In genomic region chr12:52691076-52691764, GRCh38 we compare ENCODE assay signal across 8 cellular contexts. TPM values are rescaled to one million over a fixed set of nuclear protein-coding genes. Genes with fewer than 3 reads are reported as not detected.
DNase-seq lines count a peak whose midpoint lies in the region; ATAC-seq and TF ChIP-seq lines count a peak whose summit lies in the region.

No MANE protein-coding gene starts in this region.

- H3K36me3 ChIP-seq in gastroesophageal sphincter (no peaks in the 10 kb centered on the region), tibial nerve (no peaks in the 10 kb centered on the region)

- H3K4me3 ChIP-seq in gastroesophageal sphincter, result peak overlapping the region in 1 of 2 donors; percentile 42
- peak overlapping the region in 2 of 4 donors; percentile 24 to 28 for H3K4me3 ChIP-seq in tibial nerve

- TF ChIP-seq EP300 in gastroesophageal sphincter (IDR thresholded peaks at IDR 0.05), result no peak
- TF ChIP-seq EP300 in tibial nerve (IDR thresholded peaks at IDR 0.05), result no peak

- TF ChIP-seq CTCF in gastroesophageal sphincter (IDR thresholded peaks at IDR 0.05) (no peak), tibial nerve (IDR thresholded peaks at IDR 0.05) (no peak), GM13977 (IDR thresholded peaks at IDR 0.05; ENCODE audit: extremely low read depth, insufficient read depth, missing control alignments) (no peak)

- no peaks in the 10 kb centered on the region for H3K9me3 ChIP-seq in gastroesophageal sphincter
- no peaks in the 10 kb centered on the region for H3K9me3 ChIP-seq in tibial nerve

- in situ Hi-C loops in GM13977 (cut with MboI; ENCODE audit: low pct_unique_long_range_greater_than_20kb, low sequenced_read_pairs, unreplicated experiment), result no loop called here

- ATAC-seq in gastroesophageal sphincter, result peak; percentile 29
- no peak for ATAC-seq in HG02973 (IDR thresholded peaks at IDR 0.05; ENCODE audit: unreplicated experiment)

- TF ChIP-seq POLR2A in gastroesophageal sphincter (IDR thresholded peaks at IDR 0.05), result no peak
- no peak for TF ChIP-seq POLR2A in tibial nerve (IDR thresholded peaks at IDR 0.05)

- peaks cover 63% of the 10 kb centered on the region for H3K27me3 ChIP-seq in gastroesophageal sphincter
- peaks cover 0 to 66% of the 10 kb centered on the region in 2 donors for H3K27me3 ChIP-seq in tibial nerve

- H3K27ac ChIP-seq in gastroesophageal sphincter (no peak overlapping the region), tibial nerve (no peak overlapping the region)

- H3K4me1 ChIP-seq in gastroesophageal sphincter (peaks cover 0 to 19% (median 9%) of the 10 kb centered on the region in 3 donors), tibial nerve (peaks cover 0 to 13% (median 3%) of the 10 kb centered on the region in 4 donors)

- 5 to 9% methylated on average over 7 to 22 of the region's 45 CpGs for WGBS in gastroesophageal sphincter (ENCODE audit: low coverage in 1 of 2), 2 donors
- WGBS in tibial nerve, 2 donors, result 6 to 8% methylated on average over 42 to 45 of the region's 45 CpGs

- peak; percentile 42 for DNase-seq in NCI-H146 (lab: John Stamatoyannopoulos, UW)
- DNase-seq in activated CD8-positive, alpha-beta memory T cell treated with anti-CD3 and anti-CD28 coated beads for 1 hour (ENCODE audit: extremely low read depth in 1 of 2, low read depth in 1 of 2), result peak; percentile 14 to 39
- DNase-seq in retina, result peak; percentile 69
- no peak for DNase-seq in tibial nerve (ENCODE audit: low spot score in 2 of 2)
- no peak for DNase-seq in EL
- DNase-seq in GM13977 (ENCODE audit: low spot score), result no peak

RNA-seq across cellular contexts. Expression of gene KRT1, which starts 11.0 kb away (rescaled TPM):
- total RNA-seq in gastroesophageal sphincter (not detected), tibial nerve (not detected)

RNA-seq across cellular contexts. Expression of gene KRT77, which starts 12.1 kb away (rescaled TPM):
- total RNA-seq in gastroesophageal sphincter, result not detected
- not detected for total RNA-seq in tibial nerve

RNA-seq across cellular contexts. Expression of gene KRT2, which starts 39.2 kb away (rescaled TPM):
- total RNA-seq in gastroesophageal sphincter (not detected), tibial nerve (not detected)

Comparison
In these comparisons a context has a peak if more than half of its experiments do, and no peak if none do; other contexts are left out.
1. DNase-seq: peak in NCI-H146 (single experiment), activated CD8-positive, alpha-beta memory T cell treated with anti-CD3 and anti-CD28 coated beads for 1 hour (2 of 2) and retina (single experiment); none in tibial nerve (0 of 2), EL (single experiment) and GM13977 (single experiment).